In genomic region chr22:39528681-39529486, GRCh38 we compare ENCODE assay signal across 8 cellular contexts. TPM values are rescaled to one million over a fixed set of nuclear protein-coding genes. Genes with fewer than 3 reads are reported as not detected.
DNase-seq lines count a peak whose midpoint lies in the region; ATAC-seq and TF ChIP-seq lines count a peak whose summit lies in the region.

No MANE protein-coding gene starts in this region.

- H3K36me3 ChIP-seq in OCI-LY1 (ENCODE audit: insufficient read depth, low read length), result peaks cover 54% of the 10 kb centered on the region
- H3K36me3 ChIP-seq in mucosa of descending colon (ENCODE audit: low read depth), result peaks cover 6% of the 10 kb centered on the region

- peaks cover 22% of the 10 kb centered on the region for H3K36me3 Mint-ChIP-seq in endothelial cell (ENCODE audit: low read depth, unreplicated experiment)

- H3K4me2 ChIP-seq in OCI-LY1 (ENCODE audit: low read length), result peak overlapping the region; percentile 77

- no peaks in the 10 kb centered on the region for H3K27me3 Mint-ChIP-seq in endothelial cell (ENCODE audit: unreplicated experiment)

- no peaks in the 10 kb centered on the region for H3K9me2 ChIP-seq in OCI-LY1 (ENCODE audit: low read depth, low read length)

- no peak overlapping the region for H2AFZ ChIP-seq in OCI-LY1 (ENCODE audit: low read length)

- H3K9ac ChIP-seq in OCI-LY1 (ENCODE audit: low read length), result peak overlapping the region; percentile 68

- peaks cover 55% of the 10 kb centered on the region for H3K4me1 Mint-ChIP-seq in endothelial cell (ENCODE audit: unreplicated experiment)

- H3K9me3 Mint-ChIP-seq in endothelial cell (ENCODE audit: unreplicated experiment), result no peaks in the 10 kb centered on the region

- no peaks in the 10 kb centered on the region for H3K27me3 ChIP-seq in OCI-LY1 (ENCODE audit: insufficient read depth, low read length)

- peak; percentile 74 for DNase-seq in HuH-7.5 (ENCODE audit: low spot score)
- DNase-seq in activated CD8-positive, alpha-beta memory T cell treated with anti-CD3 and anti-CD28 coated beads, Interleukin-2, amount 50 U/mL, for 48 hours, result peak; percentile 94
- DNase-seq in endothelial cell (ENCODE audit: low spot score), result peak; percentile 93
- peak; percentile 94 to 97 (median 95) for DNase-seq in mucosa of descending colon
- peak; percentile 83 to 85 for DNase-seq in stimulated activated CD8-positive, alpha-beta memory T cell treated with anti-CD3 and anti-CD28 coated beads, Interleukin-15, amount 100 ng/mL, for 48 hours (ENCODE audit: low read depth in 2 of 2)

- peak; percentile 76 for ATAC-seq in mucosa of descending colon
- ATAC-seq in HG03378 (IDR thresholded peaks at IDR 0.05; ENCODE audit: unreplicated experiment), result no peak

- peak overlapping the region; percentile 58 for H3K4me3 ChIP-seq in OCI-LY1 (ENCODE audit: low read depth, low read length, poor library complexity, severe bottlenecking)
- peak overlapping the region; percentile 4 for H3K4me3 ChIP-seq in mucosa of descending colon

- no peaks in the 10 kb centered on the region for H3K9me3 ChIP-seq in OCI-LY1 (ENCODE audit: low read length)
- no peaks in the 10 kb centered on the region for H3K9me3 ChIP-seq in mucosa of descending colon

- H3K27ac Mint-ChIP-seq in endothelial cell (ENCODE audit: unreplicated experiment), result no peak overlapping the region

- H3F3A ChIP-seq in OCI-LY1 (ENCODE audit: insufficient read depth, low read length), result peaks cover 25% of the 10 kb centered on the region

- intact Hi-C loops in mucosa of descending colon (cut with DNase I, micrococcal nuclease), result no loop called here

- peak overlapping the region; percentile 98 for H3K27ac ChIP-seq in OCI-LY1 (ENCODE audit: low read depth, low read length, poor library complexity, severe bottlenecking)

- no peak overlapping the region for H3K4me3 Mint-ChIP-seq in endothelial cell (ENCODE audit: unreplicated experiment)

- TF ChIP-seq CTCF in GM12872 (IDR thresholded peaks at IDR 0.05; ENCODE audit: insufficient read depth, low read depth, low read length) (peak; percentile 99), OCI-LY1 (IDR thresholded peaks at IDR 0.05; ENCODE audit: low read length) (peak; percentile 98), endothelial cell (IDR thresholded peaks at IDR 0.05; ENCODE audit: unreplicated experiment) (peak; percentile 86), mucosa of descending colon (IDR thresholded peaks at IDR 0.05) (peak; percentile 96)

- H3K79me2 ChIP-seq in OCI-LY1 (ENCODE audit: insufficient read depth, low read length), result peaks cover 14% of the 10 kb centered on the region

- H4K20me1 ChIP-seq in OCI-LY1 (ENCODE audit: insufficient read depth, low read length), result no peaks in the 10 kb centered on the region

- H3K4me1 ChIP-seq in OCI-LY1 (ENCODE audit: insufficient read depth, low read length, severe bottlenecking) (peaks cover 72% of the 10 kb centered on the region), mucosa of descending colon (ENCODE audit: low read depth) (peaks cover 53% of the 10 kb centered on the region)

RNA-seq across cellular contexts. Expression of gene RPS19BP1, which starts 3.7 kb away (rescaled TPM):
- total RNA-seq in endothelial cell (ENCODE audit: unreplicated experiment) (57.7 TPM), mucosa of descending colon (10 to 100 TPM; 59.1 to 77.7 (median 61.2) TPM)

RNA-seq across cellular contexts. Expression of gene ATF4, which starts 8.5 kb away (rescaled TPM):
- total RNA-seq in endothelial cell (ENCODE audit: unreplicated experiment) (312 TPM), mucosa of descending colon (100 to 1,000 TPM; 201 to 581 (median 205) TPM)

RNA-seq across cellular contexts. Expression of gene MIEF1, which starts 26.8 kb away (rescaled TPM):
- 29.2 TPM for total RNA-seq in endothelial cell (ENCODE audit: unreplicated experiment)
- 10 to 100 TPM; 29.8 to 38.4 (median 34.0) TPM for total RNA-seq in mucosa of descending colon

RNA-seq across cellular contexts. Expression of gene CACNA1I, which starts 41.7 kb away (rescaled TPM):
- total RNA-seq in endothelial cell (ENCODE audit: unreplicated experiment), result 0.10 TPM
- under 1 TPM; 0.19 to 0.41 (median 0.20) TPM for total RNA-seq in mucosa of descending colon
